ENCODE assay signal across 1 cellular context in the genomic region with DNA sequence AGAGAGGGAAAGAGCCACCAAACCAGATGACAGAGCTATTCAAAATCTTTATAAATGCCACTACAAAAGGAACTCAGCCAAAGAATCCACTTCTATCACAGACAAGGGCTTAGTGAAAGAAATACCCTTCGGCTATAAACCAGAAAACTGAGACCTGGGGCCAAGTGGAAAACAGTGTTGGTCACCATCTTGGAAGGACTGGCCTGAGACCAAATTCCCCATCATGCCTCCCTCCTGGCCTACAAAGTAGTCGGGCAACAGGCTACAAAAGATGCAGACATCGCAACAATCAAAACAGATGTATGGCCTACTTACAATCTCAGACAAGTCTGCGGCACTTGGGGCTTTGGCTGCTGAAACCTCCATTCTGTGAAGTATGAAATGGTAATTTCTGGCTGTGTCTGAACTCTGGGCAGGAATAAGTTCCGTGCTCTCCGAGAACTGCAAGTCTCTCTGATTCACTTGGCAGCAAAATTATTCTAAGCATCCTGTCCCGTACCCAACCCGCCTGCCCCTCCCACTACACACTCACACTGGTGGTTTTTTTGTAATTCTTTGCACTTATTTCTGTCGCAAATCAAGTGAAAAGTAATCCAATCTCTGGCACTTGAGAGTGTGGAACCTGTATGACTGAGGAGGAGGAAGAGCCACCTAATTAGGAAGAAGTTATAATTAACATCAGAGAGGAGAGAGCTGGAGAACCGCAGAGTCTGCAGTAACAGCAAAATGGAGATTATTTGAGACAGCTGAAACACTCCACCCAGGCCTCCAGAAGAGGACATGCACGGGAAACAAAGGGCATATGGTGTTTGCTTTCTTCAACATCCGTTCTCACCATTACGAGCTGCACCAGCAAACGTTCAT.
TF ChIP-seq lines count a peak whose summit lies in the region.

No MANE protein-coding gene starts in this region.

TF ChIP-seq in WTC11, 78 proteins besides CTCF, POLR2A, EP300 and RAD21 (continued from another document):
- TF ChIP-seq, protein P1, sequence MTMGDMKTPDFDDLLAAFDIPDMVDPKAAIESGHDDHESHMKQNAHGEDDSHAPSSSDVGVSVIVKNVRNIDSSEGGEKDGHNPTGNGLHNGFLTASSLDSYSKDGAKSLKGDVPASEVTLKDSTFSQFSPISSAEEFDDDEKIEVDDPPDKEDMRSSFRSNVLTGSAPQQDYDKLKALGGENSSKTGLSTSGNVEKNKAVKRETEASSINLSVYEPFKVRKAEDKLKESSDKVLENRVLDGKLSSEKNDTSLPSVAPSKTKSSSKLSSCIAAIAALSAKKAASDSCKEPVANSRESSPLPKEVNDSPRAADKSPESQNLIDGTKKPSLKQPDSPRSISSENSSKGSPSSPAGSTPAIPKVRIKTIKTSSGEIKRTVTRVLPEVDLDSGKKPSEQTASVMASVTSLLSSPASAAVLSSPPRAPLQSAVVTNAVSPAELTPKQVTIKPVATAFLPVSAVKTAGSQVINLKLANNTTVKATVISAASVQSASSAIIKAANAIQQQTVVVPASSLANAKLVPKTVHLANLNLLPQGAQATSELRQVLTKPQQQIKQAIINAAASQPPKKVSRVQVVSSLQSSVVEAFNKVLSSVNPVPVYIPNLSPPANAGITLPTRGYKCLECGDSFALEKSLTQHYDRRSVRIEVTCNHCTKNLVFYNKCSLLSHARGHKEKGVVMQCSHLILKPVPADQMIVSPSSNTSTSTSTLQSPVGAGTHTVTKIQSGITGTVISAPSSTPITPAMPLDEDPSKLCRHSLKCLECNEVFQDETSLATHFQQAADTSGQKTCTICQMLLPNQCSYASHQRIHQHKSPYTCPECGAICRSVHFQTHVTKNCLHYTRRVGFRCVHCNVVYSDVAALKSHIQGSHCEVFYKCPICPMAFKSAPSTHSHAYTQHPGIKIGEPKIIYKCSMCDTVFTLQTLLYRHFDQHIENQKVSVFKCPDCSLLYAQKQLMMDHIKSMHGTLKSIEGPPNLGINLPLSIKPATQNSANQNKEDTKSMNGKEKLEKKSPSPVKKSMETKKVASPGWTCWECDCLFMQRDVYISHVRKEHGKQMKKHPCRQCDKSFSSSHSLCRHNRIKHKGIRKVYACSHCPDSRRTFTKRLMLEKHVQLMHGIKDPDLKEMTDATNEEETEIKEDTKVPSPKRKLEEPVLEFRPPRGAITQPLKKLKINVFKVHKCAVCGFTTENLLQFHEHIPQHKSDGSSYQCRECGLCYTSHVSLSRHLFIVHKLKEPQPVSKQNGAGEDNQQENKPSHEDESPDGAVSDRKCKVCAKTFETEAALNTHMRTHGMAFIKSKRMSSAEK (CRISPR knock-in tag; IDR thresholded peaks at IDR 0.05; ENCODE audit: borderline replicate concordance): no peak
- TF ChIP-seq, protein P2, sequence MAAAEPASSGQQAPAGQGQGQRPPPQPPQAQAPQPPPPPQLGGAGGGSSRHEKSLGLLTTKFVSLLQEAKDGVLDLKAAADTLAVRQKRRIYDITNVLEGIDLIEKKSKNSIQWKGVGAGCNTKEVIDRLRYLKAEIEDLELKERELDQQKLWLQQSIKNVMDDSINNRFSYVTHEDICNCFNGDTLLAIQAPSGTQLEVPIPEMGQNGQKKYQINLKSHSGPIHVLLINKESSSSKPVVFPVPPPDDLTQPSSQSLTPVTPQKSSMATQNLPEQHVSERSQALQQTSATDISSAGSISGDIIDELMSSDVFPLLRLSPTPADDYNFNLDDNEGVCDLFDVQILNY (CRISPR knock-in tag; IDR thresholded peaks at IDR 0.05): no peak
- TF ChIP-seq RORB (CRISPR knock-in tag; IDR thresholded peaks at IDR 0.05): no peak
- TF ChIP-seq, protein P3, sequence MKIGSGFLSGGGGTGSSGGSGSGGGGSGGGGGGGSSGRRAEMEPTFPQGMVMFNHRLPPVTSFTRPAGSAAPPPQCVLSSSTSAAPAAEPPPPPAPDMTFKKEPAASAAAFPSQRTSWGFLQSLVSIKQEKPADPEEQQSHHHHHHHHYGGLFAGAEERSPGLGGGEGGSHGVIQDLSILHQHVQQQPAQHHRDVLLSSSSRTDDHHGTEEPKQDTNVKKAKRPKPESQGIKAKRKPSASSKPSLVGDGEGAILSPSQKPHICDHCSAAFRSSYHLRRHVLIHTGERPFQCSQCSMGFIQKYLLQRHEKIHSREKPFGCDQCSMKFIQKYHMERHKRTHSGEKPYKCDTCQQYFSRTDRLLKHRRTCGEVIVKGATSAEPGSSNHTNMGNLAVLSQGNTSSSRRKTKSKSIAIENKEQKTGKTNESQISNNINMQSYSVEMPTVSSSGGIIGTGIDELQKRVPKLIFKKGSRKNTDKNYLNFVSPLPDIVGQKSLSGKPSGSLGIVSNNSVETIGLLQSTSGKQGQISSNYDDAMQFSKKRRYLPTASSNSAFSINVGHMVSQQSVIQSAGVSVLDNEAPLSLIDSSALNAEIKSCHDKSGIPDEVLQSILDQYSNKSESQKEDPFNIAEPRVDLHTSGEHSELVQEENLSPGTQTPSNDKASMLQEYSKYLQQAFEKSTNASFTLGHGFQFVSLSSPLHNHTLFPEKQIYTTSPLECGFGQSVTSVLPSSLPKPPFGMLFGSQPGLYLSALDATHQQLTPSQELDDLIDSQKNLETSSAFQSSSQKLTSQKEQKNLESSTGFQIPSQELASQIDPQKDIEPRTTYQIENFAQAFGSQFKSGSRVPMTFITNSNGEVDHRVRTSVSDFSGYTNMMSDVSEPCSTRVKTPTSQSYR (CRISPR knock-in tag; IDR thresholded peaks at IDR 0.05): no peak
